1 cellular context compared by ENCODE assay signal in genomic region chr1:53945433-53946251, GRCh38.
A peak's percentile ranks its signal among the peaks of the same experiment; 100 is the strongest.
TF ChIP-seq lines count a peak whose summit lies in the region.

TSS of gene IFT25 (minus strand) at chr1:53945699. CDS start at chr1:53940082, 5,617 bp downstream.

TF ChIP-seq in HepG2, 621 proteins besides CTCF, POLR2A, EP300 and RAD21 (continued from another document and continues in another):
- TF ChIP-seq ZNF609 (CRISPR knock-in tag; IDR thresholded peaks at IDR 0.05; ENCODE audit: borderline replicate concordance) (0 out of 2 replicates have a peak, but pooled peaks have one; percentile 21), SKI (IDR thresholded peaks at IDR 0.05; ENCODE audit: partially characterized antibody) (no peak), ZNF281 (CRISPR knock-in tag; IDR thresholded peaks at IDR 0.05; ENCODE audit: borderline replicate concordance) (0 out of 2 replicates have a peak, but pooled peaks have one; percentile 47), ADNP (CRISPR knock-in tag; IDR thresholded peaks at IDR 0.05) (no peak), FOXA1 (IDR thresholded peaks at IDR 0.05) (no peak), FOXA1 (CRISPR knock-in tag; IDR thresholded peaks at IDR 0.05) (no peak), HNF1B (CRISPR knock-in tag; IDR thresholded peaks at IDR 0.05) (peak; percentile 47; the same call in 1 of the 2 replicates), ZNF891 (CRISPR knock-in tag; IDR thresholded peaks at IDR 0.05) (peak; percentile 59; the same call in 1 of the 2 replicates), NRL (CRISPR knock-in tag; IDR thresholded peaks at IDR 0.05; ENCODE audit: borderline replicate concordance) (peak; percentile 18; the same call in 1 of the 2 replicates), PHF8 (CRISPR knock-in tag; IDR thresholded peaks at IDR 0.05) (peak; percentile 80), TEAD3 (CRISPR knock-in tag; optimal IDR thresholded peaks at IDR 0.05; ENCODE audit: borderline replicate concordance) (peak; percentile 29), ZNF280D (CRISPR knock-in tag; IDR thresholded peaks at IDR 0.05) (no peak), SIX4 (CRISPR knock-in tag; IDR thresholded peaks at IDR 0.05) (peak; percentile 40; the same call in 1 of the 2 replicates), CSRNP1 (CRISPR knock-in tag; IDR thresholded peaks at IDR 0.05) (no peak), GLI4 (CRISPR knock-in tag; IDR thresholded peaks at IDR 0.05; ENCODE audit: borderline replicate concordance) (no peak), ZNF761 (CRISPR knock-in tag; conservative IDR thresholded peaks at IDR 0.05) (no peak), ZBTB44 (CRISPR knock-in tag; IDR thresholded peaks at IDR 0.05) (peak; percentile 44), MEIS2 (CRISPR knock-in tag; IDR thresholded peaks at IDR 0.05) (peak; percentile 54; the same call in 1 of the 2 replicates), TMF1 (CRISPR knock-in tag; IDR thresholded peaks at IDR 0.05; ENCODE audit: low read depth) (no peak), CCDC6 (CRISPR knock-in tag; IDR thresholded peaks at IDR 0.05) (0 out of 2 replicates have a peak, but pooled peaks have one; percentile 60), NR0B2 (CRISPR knock-in tag; IDR thresholded peaks at IDR 0.05) (peak; percentile 81; the same call in 1 of the 2 replicates), KMT2B (CRISPR knock-in tag; IDR thresholded peaks at IDR 0.05) (peak; percentile 69), REL (CRISPR knock-in tag; conservative IDR thresholded peaks at IDR 0.05) (0 out of 2 replicates have a peak, but pooled peaks have one; percentile 43), ZNF136 (CRISPR knock-in tag; IDR thresholded peaks at IDR 0.05; ENCODE audit: low read depth) (no peak), ASH2L (IDR thresholded peaks at IDR 0.05; ENCODE audit: insufficient read length, low read depth, low read length) (peak; percentile 67)
- TF ChIP-seq, protein P1, sequence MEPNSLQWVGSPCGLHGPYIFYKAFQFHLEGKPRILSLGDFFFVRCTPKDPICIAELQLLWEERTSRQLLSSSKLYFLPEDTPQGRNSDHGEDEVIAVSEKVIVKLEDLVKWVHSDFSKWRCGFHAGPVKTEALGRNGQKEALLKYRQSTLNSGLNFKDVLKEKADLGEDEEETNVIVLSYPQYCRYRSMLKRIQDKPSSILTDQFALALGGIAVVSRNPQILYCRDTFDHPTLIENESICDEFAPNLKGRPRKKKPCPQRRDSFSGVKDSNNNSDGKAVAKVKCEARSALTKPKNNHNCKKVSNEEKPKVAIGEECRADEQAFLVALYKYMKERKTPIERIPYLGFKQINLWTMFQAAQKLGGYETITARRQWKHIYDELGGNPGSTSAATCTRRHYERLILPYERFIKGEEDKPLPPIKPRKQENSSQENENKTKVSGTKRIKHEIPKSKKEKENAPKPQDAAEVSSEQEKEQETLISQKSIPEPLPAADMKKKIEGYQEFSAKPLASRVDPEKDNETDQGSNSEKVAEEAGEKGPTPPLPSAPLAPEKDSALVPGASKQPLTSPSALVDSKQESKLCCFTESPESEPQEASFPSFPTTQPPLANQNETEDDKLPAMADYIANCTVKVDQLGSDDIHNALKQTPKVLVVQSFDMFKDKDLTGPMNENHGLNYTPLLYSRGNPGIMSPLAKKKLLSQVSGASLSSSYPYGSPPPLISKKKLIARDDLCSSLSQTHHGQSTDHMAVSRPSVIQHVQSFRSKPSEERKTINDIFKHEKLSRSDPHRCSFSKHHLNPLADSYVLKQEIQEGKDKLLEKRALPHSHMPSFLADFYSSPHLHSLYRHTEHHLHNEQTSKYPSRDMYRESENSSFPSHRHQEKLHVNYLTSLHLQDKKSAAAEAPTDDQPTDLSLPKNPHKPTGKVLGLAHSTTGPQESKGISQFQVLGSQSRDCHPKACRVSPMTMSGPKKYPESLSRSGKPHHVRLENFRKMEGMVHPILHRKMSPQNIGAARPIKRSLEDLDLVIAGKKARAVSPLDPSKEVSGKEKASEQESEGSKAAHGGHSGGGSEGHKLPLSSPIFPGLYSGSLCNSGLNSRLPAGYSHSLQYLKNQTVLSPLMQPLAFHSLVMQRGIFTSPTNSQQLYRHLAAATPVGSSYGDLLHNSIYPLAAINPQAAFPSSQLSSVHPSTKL (CRISPR knock-in tag; IDR thresholded peaks at IDR 0.05) = peak; percentile 13; the same call in 1 of the 2 replicates
- TF ChIP-seq, protein P2, sequence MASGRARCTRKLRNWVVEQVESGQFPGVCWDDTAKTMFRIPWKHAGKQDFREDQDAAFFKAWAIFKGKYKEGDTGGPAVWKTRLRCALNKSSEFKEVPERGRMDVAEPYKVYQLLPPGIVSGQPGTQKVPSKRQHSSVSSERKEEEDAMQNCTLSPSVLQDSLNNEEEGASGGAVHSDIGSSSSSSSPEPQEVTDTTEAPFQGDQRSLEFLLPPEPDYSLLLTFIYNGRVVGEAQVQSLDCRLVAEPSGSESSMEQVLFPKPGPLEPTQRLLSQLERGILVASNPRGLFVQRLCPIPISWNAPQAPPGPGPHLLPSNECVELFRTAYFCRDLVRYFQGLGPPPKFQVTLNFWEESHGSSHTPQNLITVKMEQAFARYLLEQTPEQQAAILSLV (CRISPR knock-in tag; IDR thresholded peaks at IDR 0.05; ENCODE audit: borderline replicate concordance) = 0 out of 2 replicates have a peak, but pooled peaks have one; percentile 13
- TF ChIP-seq, protein P3, sequence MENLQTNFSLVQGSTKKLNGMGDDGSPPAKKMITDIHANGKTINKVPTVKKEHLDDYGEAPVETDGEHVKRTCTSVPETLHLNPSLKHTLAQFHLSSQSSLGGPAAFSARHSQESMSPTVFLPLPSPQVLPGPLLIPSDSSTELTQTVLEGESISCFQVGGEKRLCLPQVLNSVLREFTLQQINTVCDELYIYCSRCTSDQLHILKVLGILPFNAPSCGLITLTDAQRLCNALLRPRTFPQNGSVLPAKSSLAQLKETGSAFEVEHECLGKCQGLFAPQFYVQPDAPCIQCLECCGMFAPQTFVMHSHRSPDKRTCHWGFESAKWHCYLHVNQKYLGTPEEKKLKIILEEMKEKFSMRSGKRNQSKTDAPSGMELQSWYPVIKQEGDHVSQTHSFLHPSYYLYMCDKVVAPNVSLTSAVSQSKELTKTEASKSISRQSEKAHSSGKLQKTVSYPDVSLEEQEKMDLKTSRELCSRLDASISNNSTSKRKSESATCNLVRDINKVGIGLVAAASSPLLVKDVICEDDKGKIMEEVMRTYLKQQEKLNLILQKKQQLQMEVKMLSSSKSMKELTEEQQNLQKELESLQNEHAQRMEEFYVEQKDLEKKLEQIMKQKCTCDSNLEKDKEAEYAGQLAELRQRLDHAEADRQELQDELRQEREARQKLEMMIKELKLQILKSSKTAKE (CRISPR knock-in tag; IDR thresholded peaks at IDR 0.05; ENCODE audit: borderline replicate concordance) = 0 out of 2 replicates have a peak, but pooled peaks have one; percentile 35
